17 cellular contexts compared by ENCODE assay signal in the genomic region with DNA sequence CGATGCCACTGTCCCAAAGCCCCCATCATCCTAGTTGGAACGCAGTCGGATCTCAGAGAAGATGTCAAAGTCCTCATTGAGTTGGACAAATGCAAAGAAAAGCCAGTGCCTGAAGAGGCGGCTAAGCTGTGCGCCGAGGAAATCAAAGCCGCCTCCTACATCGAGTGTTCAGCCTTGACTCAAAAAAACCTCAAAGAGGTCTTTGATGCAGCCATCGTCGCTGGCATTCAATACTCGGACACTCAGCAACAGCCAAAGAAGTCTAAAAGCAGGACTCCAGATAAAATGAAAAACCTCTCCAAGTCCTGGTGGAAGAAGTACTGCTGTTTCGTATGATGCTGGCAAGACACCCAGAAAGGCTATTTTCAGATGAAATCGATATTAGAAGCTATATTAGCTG. TPM values are rescaled to one million over a fixed set of nuclear protein-coding genes. Genes with fewer than 3 reads are reported as not detected.
DNase-seq lines count a peak whose midpoint lies in the region; ATAC-seq, FAIRE-seq and TF ChIP-seq lines count a peak whose summit lies in the region.
"Had no signal": no experiment of that assay in that cellular context is flagged by ENCODE, and none has a peak within 500 bp of the region (broad histone marks: within the 10 kb centered on the region; RNA-seq: fewer than 3 reads in every experiment).

No MANE protein-coding gene starts in this region.

- H3K4me1 ChIP-seq in tibial artery = peaks cover 0 to 33% (median 22%) of the 10 kb centered on the region in 4 donors

- H3K27me3 ChIP-seq in tibial artery = no peaks in the 10 kb centered on the region

- H3K9me3 ChIP-seq in T-helper 17 cell (ENCODE audit: control insufficient read depth, low read length, poor library complexity, severe bottlenecking) (no peaks in the 10 kb centered on the region), tibial artery (no peaks in the 10 kb centered on the region)

- no peak for TF ChIP-seq POLR2A in H54 (IDR thresholded peaks at IDR 0.05; ENCODE audit: low read depth, low read length)

- H3K36me3 Mint-ChIP-seq in T-helper 17 cell (ENCODE audit: low read depth) = peaks cover 5% of the 10 kb centered on the region

- H3K27ac ChIP-seq in tibial artery = no peak overlapping the region
- H3K27ac ChIP-seq: HL-60 had no signal

- peaks cover 19% of the 10 kb centered on the region for H3K4me1 Mint-ChIP-seq in T-helper 17 cell
- H3K4me1 Mint-ChIP-seq: B cell had no signal

- H3K27ac Mint-ChIP-seq in T-helper 17 cell = peak overlapping the region; percentile 49
- H3K27ac Mint-ChIP-seq: B cell; CD4-positive, alpha-beta T cell had no signal

- DNase-seq in Ammon's horn (ENCODE audit: low spot score) (peak; percentile 50), T-helper 17 cell (no peak), midbrain (lab: John Stamatoyannopoulos, UW) (peak; percentile 40), superior temporal gyrus (ENCODE audit: extremely low spot score) (peak; percentile 60), H54 (ENCODE audit: insufficient read length, low spot score) (no peak), tibial artery (no peak), NCI-H2081 (lab: John Stamatoyannopoulos, UW) (no peak)
- DNase-seq: ACHN; CD4-positive, alpha-beta T cell; DMS79 had no signal

- FAIRE-seq in H54 (lab: Jason Lieb, UNC) = no peak
- FAIRE-seq: GM12878, GM18507, H1 had no signal

- no peaks in the 10 kb centered on the region for H3K27me3 Mint-ChIP-seq in T-helper 17 cell
- H3K27me3 Mint-ChIP-seq: CD4-positive, alpha-beta T cell had no signal

- intact Hi-C loops in tibial artery (cut with DNase I; ENCODE audit: low total_unique reads) = no loop called here

- no peak for TF ChIP-seq CTCF in tibial artery (IDR thresholded peaks at IDR 0.05)

- H3K36me3 ChIP-seq in tibial artery = peaks cover 41 to 69% (median 63%) of the 10 kb centered on the region in 3 donors

- H3K4me3 Mint-ChIP-seq in T-helper 17 cell = no peak overlapping the region
- H3K4me3 Mint-ChIP-seq: B cell; CD4-positive, alpha-beta T cell had no signal

- ATAC-seq in T-helper 17 cell = no peak
- no peak for ATAC-seq in HG02763 (IDR thresholded peaks at IDR 0.05; ENCODE audit: unreplicated experiment)
- ATAC-seq: GM12878, HCT116 had no signal

- no peak overlapping the region for H3K4me3 ChIP-seq in tibial artery
- H3K4me3 ChIP-seq: GM12878 had no signal

RNA-seq across cellular contexts. Expression of a gene that starts 8.1 kb away (rescaled TPM):
- 1 to 10 TPM; 1.5 to 2.0 TPM for total RNA-seq in T-helper 17 cell
- total RNA-seq: B cell, GM12878 had no signal

Comparison
In these comparisons a context has a peak if more than half of its experiments do, and no peak if none do; other contexts are left out.
1. DNase-seq: peak in Ammon's horn (single experiment), midbrain (single experiment) and superior temporal gyrus (single experiment); none in T-helper 17 cell (0 of 3), H54 (single experiment), tibial artery (0 of 2) and NCI-H2081 (0 of 2).